12 cellular contexts compared by ENCODE assay signal in genomic region chr19:6527893-6528543, GRCh38. TPM values are rescaled to one million over a fixed set of nuclear protein-coding genes. Genes with fewer than 3 reads are reported as not detected.
DNase-seq lines count a peak whose midpoint lies in the region; ATAC-seq and TF ChIP-seq lines count a peak whose summit lies in the region.
"Had no signal": no experiment of that assay in that cellular context is flagged by ENCODE, and none has a peak within 500 bp of the region (broad histone marks: within the 10 kb centered on the region; RNA-seq: fewer than 3 reads in every experiment).

No MANE protein-coding gene starts in this region.

- no peaks in the 10 kb centered on the region for H3K9me3 ChIP-seq in Caco-2
- H3K9me3 ChIP-seq: A549, adrenal gland had no signal

- peaks cover 2 to 9% of the 10 kb centered on the region in 2 donors for H3K36me3 Mint-ChIP-seq in activated T-cell treated with anti-CD3 and anti-CD28 coated beads, Interleukin-2, amount 50 U/mL, for 72 hours (ENCODE audit: insufficient read depth in 2 of 2)
- H3K36me3 Mint-ChIP-seq in stimulated activated naive B cell treated with anti-CD40 and anti-IgM and Interleukin-4, amounts not matched to agents 10 μg/mL and 1 μg/mL and 100 μg/mL, for 72 hours = peaks cover 9 to 10% of the 10 kb centered on the region in 2 donors
- H3K36me3 Mint-ChIP-seq in Caco-2 (ENCODE audit: insufficient read depth, unreplicated experiment) = peaks cover 12% of the 10 kb centered on the region

- BruUV-seq in Caco-2 (replicated peaks; lab: Mats Ljungman, UMichigan) = no TSS peak

- H3K27me3 Mint-ChIP-seq in activated T-cell treated with anti-CD3 and anti-CD28 coated beads, Interleukin-2, amount 50 U/mL, for 72 hours (ENCODE audit: low read depth) = peaks cover 34% of the 10 kb centered on the region
- H3K27me3 Mint-ChIP-seq in stimulated activated naive B cell treated with anti-CD40 and anti-IgM and Interleukin-4, amounts not matched to agents 10 μg/mL and 1 μg/mL and 100 μg/mL, for 72 hours = peaks cover 24 to 34% of the 10 kb centered on the region in 2 donors
- H3K27me3 Mint-ChIP-seq in Caco-2 (ENCODE audit: insufficient read depth, unreplicated experiment) = peaks cover 3% of the 10 kb centered on the region

- peaks cover 35% of the 10 kb centered on the region for H3K4me1 Mint-ChIP-seq in activated T-cell treated with anti-CD3 and anti-CD28 coated beads, Interleukin-2, amount 50 U/mL, for 72 hours (ENCODE audit: low read depth)
- peaks cover 35 to 53% of the 10 kb centered on the region in 2 donors for H3K4me1 Mint-ChIP-seq in stimulated activated naive B cell treated with anti-CD40 and anti-IgM and Interleukin-4, amounts not matched to agents 10 μg/mL and 1 μg/mL and 100 μg/mL, for 72 hours
- peaks cover 12% of the 10 kb centered on the region for H3K4me1 Mint-ChIP-seq in Caco-2 (ENCODE audit: low read depth, unreplicated experiment)

- POLR2A ChIA-PET in Caco-2 (lab: Charles Lee) = no interaction called here

- intact Hi-C loops in Caco-2 (cut with micrococcal nuclease; ENCODE audit: unreplicated experiment) = no loop called here

- no peak overlapping the region for H3K4me3 Mint-ChIP-seq in activated T-cell treated with anti-CD3 and anti-CD28 coated beads, Interleukin-2, amount 50 U/mL, for 72 hours
- peak overlapping the region; percentile 10 for H3K4me3 Mint-ChIP-seq in stimulated activated naive B cell treated with anti-CD40 and anti-IgM and Interleukin-4, amounts not matched to agents 10 μg/mL and 1 μg/mL and 100 μg/mL, for 72 hours
- no peak overlapping the region for H3K4me3 Mint-ChIP-seq in Caco-2 (ENCODE audit: unreplicated experiment)

- 0 out of 2 replicates have a peak, but pooled peaks cover 6% of the 10 kb centered on the region for H3K4me1 ChIP-seq in Caco-2

- H3K4me3 ChIP-seq in Caco-2 (ENCODE audit: low read depth, low read length) = no peak overlapping the region
- H3K4me3 ChIP-seq: A549, adrenal gland had no signal

- no peak for ATAC-seq in activated T-cell treated with anti-CD3 and anti-CD28 coated beads, Interleukin-2, amount 50 U/mL, for 72 hours (replicated peaks in 1 of 2)
- ATAC-seq in HG02610 (IDR thresholded peaks at IDR 0.05; ENCODE audit: unreplicated experiment) = peak; percentile 43
- ATAC-seq in stimulated activated naive B cell treated with anti-CD40 and anti-IgM and Interleukin-4, amounts not matched to agents 10 μg/mL and 1 μg/mL and 100 μg/mL, for 72 hours (replicated peaks) = peak; percentile 72 to 79
- ATAC-seq: A549 had no signal

- no peaks in the 10 kb centered on the region for H3K36me3 ChIP-seq in Caco-2 (ENCODE audit: control insufficient read depth, insufficient read depth, low read length)
- H3K36me3 ChIP-seq: adrenal gland had no signal

- H3K27ac Mint-ChIP-seq in activated T-cell treated with anti-CD3 and anti-CD28 coated beads, Interleukin-2, amount 50 U/mL, for 72 hours = peak overlapping the region; percentile 2
- peak overlapping the region; percentile 87 for H3K27ac Mint-ChIP-seq in stimulated activated naive B cell treated with anti-CD40 and anti-IgM and Interleukin-4, amounts not matched to agents 10 μg/mL and 1 μg/mL and 100 μg/mL, for 72 hours
- H3K27ac Mint-ChIP-seq in Caco-2 (ENCODE audit: unreplicated experiment) = no peak overlapping the region

- no peaks in the 10 kb centered on the region for H3K9me3 Mint-ChIP-seq in activated T-cell treated with anti-CD3 and anti-CD28 coated beads, Interleukin-2, amount 50 U/mL, for 72 hours
- H3K9me3 Mint-ChIP-seq in stimulated activated naive B cell treated with anti-CD40 and anti-IgM and Interleukin-4, amounts not matched to agents 10 μg/mL and 1 μg/mL and 100 μg/mL, for 72 hours = no peaks in the 10 kb centered on the region
- H3K9me3 Mint-ChIP-seq in Caco-2 (ENCODE audit: unreplicated experiment) = peaks cover 9% of the 10 kb centered on the region

- CTCF ChIA-PET in Caco-2 (lab: Charles Lee) = interaction anchor here (0.5 to 0.6 kb wide), 2 partner anchors 12 to 541 kb away, joined by 3 read pairs; no protein-coding TSS in a partner anchor

- H3K27me3 ChIP-seq in Caco-2 (replicated peaks; ENCODE audit: control insufficient read depth, insufficient read depth, low read length) = no peaks in the 10 kb centered on the region

- TF ChIP-seq CTCF in Caco-2 (IDR thresholded peaks at IDR 0.05; ENCODE audit: insufficient read depth in 1 of 2, low read depth in 1 of 2, low read length in 1 of 2, severe bottlenecking in 1 of 2, unreplicated experiment in 1 of 2) = no peak

- DNase-seq in activated T-cell treated with anti-CD3 and anti-CD28 coated beads, Interleukin-2, amount 50 U/mL, for 72 hours = no peak
- no peak for DNase-seq in activated T-cell treated with anti-CD3 and anti-CD28 coated beads for 4 hours
- DNase-seq in HK-2 (ENCODE audit: unreplicated experiment) = peak; percentile 58
- DNase-seq in stimulated activated naive B cell treated with anti-CD40 and anti-IgM and Interleukin-4, amounts not matched to agents 10 μg/mL and 1 μg/mL and 100 μg/mL, for 72 hours = peak; percentile 81
- DNase-seq in NCI-H345 treated with DMSO at 0.1 percent for 48 hours (lab: John Stamatoyannopoulos, UW; ENCODE audit: unreplicated experiment) = no peak
- no peak for DNase-seq in SHP77 (lab: John Stamatoyannopoulos, UW)
- DNase-seq in Caco-2 = no peak
- DNase-seq: NCI-H1436, T-helper 9 cell had no signal

RNA-seq across cellular contexts. Expression of gene TNFSF9, which starts 2.8 kb away (rescaled TPM):
- total RNA-seq in activated T-cell treated with anti-CD3 and anti-CD28 coated beads, Interleukin-2, amount 50 U/mL, for 72 hours = 1 to 10 TPM; 3.4 to 6.3 TPM
- total RNA-seq in Caco-2 (2022) = 0.77 and 1.3 TPM in 2 replicates

RNA-seq across cellular contexts. Expression of gene TUBB4A, which starts 25.9 kb away (rescaled TPM):
- total RNA-seq in activated T-cell treated with anti-CD3 and anti-CD28 coated beads, Interleukin-2, amount 50 U/mL, for 72 hours = 10 to 100 TPM in 1 of 2 donors, 1 to 10 TPM in 1; 8.7 to 11.9 TPM
- total RNA-seq in Caco-2 (2022) = 3.8 and 6.0 TPM in 2 replicates

RNA-seq across cellular contexts. Expression of gene DENND1C, which starts 46.4 kb away (rescaled TPM):
- total RNA-seq in activated T-cell treated with anti-CD3 and anti-CD28 coated beads, Interleukin-2, amount 50 U/mL, for 72 hours = 100 to 1,000 TPM in 1 of 2 donors, 10 to 100 TPM in 1; 92.1 to 105 TPM
- 3.5 and 4.4 TPM in 2 replicates for total RNA-seq in Caco-2 (2022)

Comparison
In these comparisons a context has a peak if more than half of its experiments do, and no peak if none do; other contexts are left out.
1. ATAC-seq: peak in HG02610 (single experiment) and stimulated activated naive B cell treated with anti-CD40 and anti-IgM and Interleukin-4, amounts not matched to agents 10 μg/mL and 1 μg/mL and 100 μg/mL, for 72 hours (2 of 2); none in activated T-cell treated with anti-CD3 and anti-CD28 coated beads, Interleukin-2, amount 50 U/mL, for 72 hours (0 of 2).
2. DNase-seq: peak in HK-2 (single experiment) and stimulated activated naive B cell treated with anti-CD40 and anti-IgM and Interleukin-4, amounts not matched to agents 10 μg/mL and 1 μg/mL and 100 μg/mL, for 72 hours (single experiment); none in activated T-cell treated with anti-CD3 and anti-CD28 coated beads, Interleukin-2, amount 50 U/mL, for 72 hours (0 of 2), activated T-cell treated with anti-CD3 and anti-CD28 coated beads for 4 hours (single experiment), NCI-H345 treated with DMSO at 0.1 percent for 48 hours (single experiment), SHP77 (0 of 2) and Caco-2 (0 of 2).
3. H3K4me3 Mint-ChIP-seq: peak in stimulated activated naive B cell treated with anti-CD40 and anti-IgM and Interleukin-4, amounts not matched to agents 10 μg/mL and 1 μg/mL and 100 μg/mL, for 72 hours (2 of 2); none in activated T-cell treated with anti-CD3 and anti-CD28 coated beads, Interleukin-2, amount 50 U/mL, for 72 hours (0 of 2) and Caco-2 (single experiment).
4. RNA of gene DENND1C, which starts 46.4 kb away (total RNA-seq): 92.1 to 105 TPM in activated T-cell treated with anti-CD3 and anti-CD28 coated beads, Interleukin-2, amount 50 U/mL, for 72 hours; 3.5 to 4.4 TPM in Caco-2; every median in the first group is over 10 times any median in the second.